ENCODE assay signal across 1 cellular context in the genomic region with DNA sequence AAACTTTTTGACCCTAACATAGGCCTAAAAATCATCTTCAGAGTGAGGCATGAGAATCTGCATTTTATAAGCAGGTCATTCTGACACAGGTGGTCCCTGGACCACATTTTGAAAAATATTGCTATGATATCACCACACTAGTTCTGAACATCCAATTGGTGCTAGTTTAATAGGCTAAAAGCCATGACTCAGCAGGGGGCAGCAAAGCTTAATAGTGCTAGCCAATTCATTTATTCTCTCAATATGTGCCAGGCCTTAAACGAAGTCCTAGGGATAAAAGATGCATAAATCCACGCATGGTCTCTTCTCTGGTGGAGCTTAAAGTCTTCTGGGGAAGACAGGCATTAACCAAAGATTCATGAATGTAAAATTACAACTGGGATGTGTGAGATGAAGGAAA.
TF ChIP-seq lines count a peak whose summit lies in the region.

No MANE protein-coding gene starts in this region.

TF ChIP-seq in HepG2, 621 proteins besides CTCF, POLR2A, EP300 and RAD21:
- no peak for TF ChIP-seq SOX13 (IDR thresholded peaks at IDR 0.05)
- no peak for TF ChIP-seq SOX13 (CRISPR knock-in tag; conservative IDR thresholded peaks at IDR 0.05 in 1 of 2, IDR thresholded peaks at IDR 0.05 in 1 of 2)
- no peak for TF ChIP-seq ZNF225 (CRISPR knock-in tag; IDR thresholded peaks at IDR 0.05)
- peak; percentile 48; the same call in 1 of the 2 replicates for TF ChIP-seq ZNF24 (IDR thresholded peaks at IDR 0.05)
- TF ChIP-seq MAFK (conservative IDR thresholded peaks at IDR 0.05 in 1 of 2, IDR thresholded peaks at IDR 0.05 in 1 of 2; ENCODE audit: low read length in 2 of 2), result peak; percentile 85 to 92
- no peak for TF ChIP-seq ZNF274 (CRISPR knock-in tag; IDR thresholded peaks at IDR 0.05)
- no peak for TF ChIP-seq KMT2B (CRISPR knock-in tag; IDR thresholded peaks at IDR 0.05)
- TF ChIP-seq ZNF160 (CRISPR knock-in tag; IDR thresholded peaks at IDR 0.05), result no peak
- no peak for TF ChIP-seq ZSCAN20 (CRISPR knock-in tag; IDR thresholded peaks at IDR 0.05; ENCODE audit: borderline replicate concordance)
- no peak for TF ChIP-seq ZNF562 (CRISPR knock-in tag; IDR thresholded peaks at IDR 0.05; ENCODE audit: borderline replicate concordance)
- no peak for TF ChIP-seq TBX2 (CRISPR knock-in tag; IDR thresholded peaks at IDR 0.05; ENCODE audit: borderline replicate concordance)
- TF ChIP-seq, protein P1, sequence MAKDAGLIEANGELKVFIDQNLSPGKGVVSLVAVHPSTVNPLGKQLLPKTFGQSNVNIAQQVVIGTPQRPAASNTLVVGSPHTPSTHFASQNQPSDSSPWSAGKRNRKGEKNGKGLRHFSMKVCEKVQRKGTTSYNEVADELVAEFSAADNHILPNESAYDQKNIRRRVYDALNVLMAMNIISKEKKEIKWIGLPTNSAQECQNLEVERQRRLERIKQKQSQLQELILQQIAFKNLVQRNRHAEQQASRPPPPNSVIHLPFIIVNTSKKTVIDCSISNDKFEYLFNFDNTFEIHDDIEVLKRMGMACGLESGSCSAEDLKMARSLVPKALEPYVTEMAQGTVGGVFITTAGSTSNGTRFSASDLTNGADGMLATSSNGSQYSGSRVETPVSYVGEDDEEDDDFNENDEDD (CRISPR knock-in tag; IDR thresholded peaks at IDR 0.05; ENCODE audit: borderline replicate concordance), result no peak
- TF ChIP-seq PHB2 (IDR thresholded peaks at IDR 0.05; ENCODE audit: partially characterized antibody), result no peak
- TF ChIP-seq ZNF672 (CRISPR knock-in tag; IDR thresholded peaks at IDR 0.05), result no peak
- TF ChIP-seq, protein P2, sequence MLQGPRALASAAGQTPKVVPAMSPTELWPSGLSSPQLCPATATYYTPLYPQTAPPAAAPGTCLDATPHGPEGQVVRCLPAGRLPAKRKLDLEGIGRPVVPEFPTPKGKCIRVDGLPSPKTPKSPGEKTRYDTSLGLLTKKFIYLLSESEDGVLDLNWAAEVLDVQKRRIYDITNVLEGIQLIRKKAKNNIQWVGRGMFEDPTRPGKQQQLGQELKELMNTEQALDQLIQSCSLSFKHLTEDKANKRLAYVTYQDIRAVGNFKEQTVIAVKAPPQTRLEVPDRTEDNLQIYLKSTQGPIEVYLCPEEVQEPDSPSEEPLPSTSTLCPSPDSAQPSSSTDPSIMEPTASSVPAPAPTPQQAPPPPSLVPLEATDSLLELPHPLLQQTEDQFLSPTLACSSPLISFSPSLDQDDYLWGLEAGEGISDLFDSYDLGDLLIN (CRISPR knock-in tag; IDR thresholded peaks at IDR 0.05; ENCODE audit: borderline replicate concordance), result no peak
- TF ChIP-seq MAFF (IDR thresholded peaks at IDR 0.05; ENCODE audit: low read depth, low read length), result peak; percentile 81
- no peak for TF ChIP-seq ATF7-NPFF (CRISPR knock-in tag; IDR thresholded peaks at IDR 0.05; ENCODE audit: low read depth)
- TF ChIP-seq EEA1 (CRISPR knock-in tag; IDR thresholded peaks at IDR 0.05; ENCODE audit: borderline replicate concordance), result no peak
- no peak for TF ChIP-seq ZNF788 (CRISPR knock-in tag; IDR thresholded peaks at IDR 0.05; ENCODE audit: borderline replicate concordance)
- TF ChIP-seq, protein P3, sequence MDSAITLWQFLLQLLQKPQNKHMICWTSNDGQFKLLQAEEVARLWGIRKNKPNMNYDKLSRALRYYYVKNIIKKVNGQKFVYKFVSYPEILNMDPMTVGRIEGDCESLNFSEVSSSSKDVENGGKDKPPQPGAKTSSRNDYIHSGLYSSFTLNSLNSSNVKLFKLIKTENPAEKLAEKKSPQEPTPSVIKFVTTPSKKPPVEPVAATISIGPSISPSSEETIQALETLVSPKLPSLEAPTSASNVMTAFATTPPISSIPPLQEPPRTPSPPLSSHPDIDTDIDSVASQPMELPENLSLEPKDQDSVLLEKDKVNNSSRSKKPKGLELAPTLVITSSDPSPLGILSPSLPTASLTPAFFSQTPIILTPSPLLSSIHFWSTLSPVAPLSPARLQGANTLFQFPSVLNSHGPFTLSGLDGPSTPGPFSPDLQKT (CRISPR knock-in tag; IDR thresholded peaks at IDR 0.05; ENCODE audit: borderline replicate concordance), result no peak
- peak; percentile 80 for TF ChIP-seq NFE2L2 (IDR thresholded peaks at IDR 0.05; ENCODE audit: low read length)
- TF ChIP-seq SAP130 (CRISPR knock-in tag; IDR thresholded peaks at IDR 0.05; ENCODE audit: low read depth), result no peak
- no peak for TF ChIP-seq ARNTL (CRISPR knock-in tag; IDR thresholded peaks at IDR 0.05)
- TF ChIP-seq STAG1 (CRISPR knock-in tag; IDR thresholded peaks at IDR 0.05), result peak; percentile 88
- TF ChIP-seq CBX5 (CRISPR knock-in tag; IDR thresholded peaks at IDR 0.05; ENCODE audit: borderline replicate concordance), result no peak
- TF ChIP-seq ZNF563 (CRISPR knock-in tag; IDR thresholded peaks at IDR 0.05), result no peak
- peak; percentile 75 for TF ChIP-seq SMC3 (IDR thresholded peaks at IDR 0.05; ENCODE audit: low read length)
- TF ChIP-seq KAT2B (IDR thresholded peaks at IDR 0.05; ENCODE audit: borderline replicate concordance, low read depth, low read length), result no peak
